Comparison of ENCODE assay signal across 40 cellular contexts in genomic region chrX:148361641-148362040, GRCh38.
"Had no signal": no experiment of that assay in that cellular context is flagged by ENCODE, and none has a peak within 500 bp of the region (broad histone marks: within the 10 kb centered on the region; RNA-seq: fewer than 3 reads in every experiment).

No MANE protein-coding gene starts in this region.

- H3K27ac Mint-ChIP-seq: activated naive CD4-positive, alpha-beta T cell treated with anti-CD3 and anti-CD28 coated beads for 36 hours; activated naive CD4-positive, alpha-beta T cell treated with anti-CD3 and anti-CD28 coated beads, Interleukin-2, amount 10 ng/mL, durations not matched to agents 7 days and 5 days; activated naive CD4-positive, alpha-beta T cell treated with anti-CD3 and anti-CD28 coated beads, Interleukin-2, amount 50 U/mL, for 72 hours; activated naive CD8-positive, alpha-beta T cell; activated naive CD8-positive, alpha-beta T cell treated with anti-CD3 and anti-CD28 coated beads for 36 hours; activated naive CD8-positive, alpha-beta T cell treated with anti-CD3 and anti-CD28 coated beads, Interleukin-2, amount 10 ng/mL, durations not matched to agents 7 days and 5 days; activated naive CD8-positive, alpha-beta T cell treated with anti-CD3 and anti-CD28 coated beads, Interleukin-2, amount 50 U/mL, for 24 hours; activated T-cell treated with anti-CD3 and anti-CD28 coated beads, Interleukin-2, amount 50 U/mL, for 24 hours; activated T-cell treated with anti-CD3 and anti-CD28 coated beads, Interleukin-2, amount 50 U/mL, for 72 hours; activated T-helper 1 cell treated with anti-CD3 and anti-CD28 coated beads, Interleukin-12 subunit alpha, Interleukin-12 subunit beta, Interleukin-2, Interleukin-4 antibody, amounts not matched to agents 30 ng/mL and 10 ng/mL and 1 ng/mL, durations not matched to agents 14 hours and 24 hours and 36 hours; activated T-helper 17 cell treated with anti-CD3 and anti-CD28 coated beads, Interleukin-2, amount 50 U/mL, for 72 hours; activated T-helper 2 cell treated with anti-CD3 and anti-CD28 coated beads, Interferon-gamma antibody, Interleukin-2, Interleukin-4, amounts not matched to agents 10 μg/mL and 5 μg/mL and 100 μg/mL, durations not matched to agents 14 hours and 24 hours and 36 hours; brain had no signal

- DNase-seq: activated effector memory CD4-positive, alpha-beta T cell treated with anti-CD3 and anti-CD28 coated beads, Interleukin-2, amount 50 U/mL, for 16 hours; activated effector memory CD4-positive, alpha-beta T cell treated with Interleukin-2 at 50 U/mL for 16 hours; activated gamma-delta T cell; activated gamma-delta T cell treated with Interleukin-2 at 50 U/mL for 16 hours; activated naive CD4-positive, alpha-beta T cell; activated naive CD4-positive, alpha-beta T cell treated with anti-CD3 and anti-CD28 coated beads for 36 hours; activated naive CD4-positive, alpha-beta T cell treated with anti-CD3 and anti-CD28 coated beads, Interleukin-2, amount 10 ng/mL, durations not matched to agents 7 days and 5 days; activated naive CD4-positive, alpha-beta T cell treated with anti-CD3 and anti-CD28 coated beads, Interleukin-2, amount 50 U/mL, for 16 hours; activated naive CD4-positive, alpha-beta T cell treated with Interleukin-2 at 50 U/mL for 16 hours; activated naive CD8-positive, alpha-beta T cell treated with anti-CD3 and anti-CD28 coated beads for 36 hours; activated naive CD8-positive, alpha-beta T cell treated with anti-CD3 and anti-CD28 coated beads, Interleukin-2, amount 10 ng/mL, durations not matched to agents 7 days and 5 days; activated naive CD8-positive, alpha-beta T cell treated with anti-CD3 and anti-CD28 coated beads, Interleukin-2, amount 50 U/mL, for 24 hours; activated T-cell treated with anti-CD3 and anti-CD28 coated beads, Interleukin-2, amount 50 U/mL, for 1 hour; activated T-cell treated with anti-CD3 and anti-CD28 coated beads, Interleukin-2, amount 50 U/mL, for 24 hours; activated T-cell treated with anti-CD3 and anti-CD28 coated beads, Interleukin-2, amount 50 U/mL, for 4 hours; activated T-cell treated with anti-CD3 and anti-CD28 coated beads, Interleukin-2, amount 50 U/mL, for 48 hours; activated T-cell treated with anti-CD3 and anti-CD28 coated beads, Interleukin-2, amount 50 U/mL, for 72 hours; adrenal gland; amniotic stem cell; amygdala; anterior cingulate cortex; aorta; body of pancreas; brain microvascular endothelial cell; caudate nucleus; central memory CD4-positive, alpha-beta T cell; cerebellar nuclear complex had no signal

- H3K36me3 Mint-ChIP-seq: activated naive CD4-positive, alpha-beta T cell treated with anti-CD3 and anti-CD28 coated beads, Interleukin-2, amount 10 ng/mL, durations not matched to agents 7 days and 5 days; activated naive CD4-positive, alpha-beta T cell treated with anti-CD3 and anti-CD28 coated beads, Interleukin-2, amount 50 U/mL, for 24 hours; activated naive CD4-positive, alpha-beta T cell treated with anti-CD3 and anti-CD28 coated beads, Interleukin-2, amount 50 U/mL, for 72 hours; activated naive CD8-positive, alpha-beta T cell; activated naive CD8-positive, alpha-beta T cell treated with anti-CD3 and anti-CD28 coated beads for 36 hours; brain had no signal

- H3K4me3 Mint-ChIP-seq: activated naive CD4-positive, alpha-beta T cell treated with anti-CD3 and anti-CD28 coated beads for 36 hours; activated naive CD4-positive, alpha-beta T cell treated with anti-CD3 and anti-CD28 coated beads, Interleukin-2, amount 10 ng/mL, durations not matched to agents 7 days and 5 days; activated naive CD4-positive, alpha-beta T cell treated with anti-CD3 and anti-CD28 coated beads, Interleukin-2, amount 50 U/mL, for 24 hours; activated naive CD8-positive, alpha-beta T cell; activated naive CD8-positive, alpha-beta T cell treated with anti-CD3 and anti-CD28 coated beads for 36 hours; activated naive CD8-positive, alpha-beta T cell treated with anti-CD3 and anti-CD28 coated beads, Interleukin-2, amount 10 ng/mL, durations not matched to agents 7 days and 5 days; activated naive CD8-positive, alpha-beta T cell treated with anti-CD3 and anti-CD28 coated beads, Interleukin-2, amount 50 U/mL, for 24 hours; activated T-cell treated with anti-CD3 and anti-CD28 coated beads, Interleukin-2, amount 50 U/mL, for 24 hours; activated T-cell treated with anti-CD3 and anti-CD28 coated beads, Interleukin-2, amount 50 U/mL, for 4 hours; activated T-cell treated with anti-CD3 and anti-CD28 coated beads, Interleukin-2, amount 50 U/mL, for 72 hours; activated T-helper 1 cell treated with anti-CD3 and anti-CD28 coated beads, Interleukin-12 subunit alpha, Interleukin-12 subunit beta, Interleukin-2, Interleukin-4 antibody, amounts not matched to agents 30 ng/mL and 10 ng/mL and 1 ng/mL, durations not matched to agents 14 hours and 24 hours and 36 hours; activated T-helper 17 cell treated with anti-CD3 and anti-CD28 coated beads, Interleukin-2, amount 50 U/mL, for 72 hours; brain; central memory CD8-positive, alpha-beta T cell had no signal

- H3K9me3 ChIP-seq: adrenal gland, ascending aorta, body of pancreas, breast epithelium had no signal

- H3K36me3 ChIP-seq: adrenal gland, ascending aorta, brain microvascular endothelial cell, breast epithelium, cardiac muscle cell had no signal

- H3K27me3 Mint-ChIP-seq: activated naive CD4-positive, alpha-beta T cell treated with anti-CD3 and anti-CD28 coated beads, Interleukin-2, amount 10 ng/mL, durations not matched to agents 7 days and 5 days; activated naive CD4-positive, alpha-beta T cell treated with anti-CD3 and anti-CD28 coated beads, Interleukin-2, amount 50 U/mL, for 24 hours; activated naive CD8-positive, alpha-beta T cell; activated naive CD8-positive, alpha-beta T cell treated with anti-CD3 and anti-CD28 coated beads for 36 hours; activated naive CD8-positive, alpha-beta T cell treated with anti-CD3 and anti-CD28 coated beads, Interleukin-2, amount 10 ng/mL, durations not matched to agents 7 days and 5 days; activated naive CD8-positive, alpha-beta T cell treated with anti-CD3 and anti-CD28 coated beads, Interleukin-2, amount 50 U/mL, for 24 hours; activated T-helper 17 cell treated with anti-CD3 and anti-CD28 coated beads, Interleukin-2, amount 50 U/mL, for 72 hours; central memory CD8-positive, alpha-beta T cell had no signal

- ATAC-seq: activated naive CD4-positive, alpha-beta T cell treated with anti-CD3 and anti-CD28 coated beads, Interleukin-2, amount 50 U/mL, for 72 hours; activated naive CD8-positive, alpha-beta T cell treated with anti-CD3 and anti-CD28 coated beads, Interleukin-2, amount 50 U/mL, for 24 hours; activated T-cell treated with anti-CD3 and anti-CD28 coated beads, Interleukin-2, amount 50 U/mL, for 4 hours; activated T-cell treated with anti-CD3 and anti-CD28 coated beads, Interleukin-2, amount 50 U/mL, for 72 hours; activated T-helper 17 cell treated with anti-CD3 and anti-CD28 coated beads, Interleukin-2, amount 50 U/mL, for 72 hours; body of pancreas had no signal

- H3K27me3 ChIP-seq: adrenal gland, ascending aorta, body of pancreas, brain microvascular endothelial cell, breast epithelium, cardiac muscle cell had no signal

- H3K4me1 ChIP-seq: adrenal gland, ascending aorta, body of pancreas, breast epithelium had no signal

- H3K4me3 ChIP-seq: adrenal gland, ascending aorta, body of pancreas, breast epithelium, cardiac muscle cell had no signal

- H3K9me3 Mint-ChIP-seq: activated naive CD4-positive, alpha-beta T cell treated with anti-CD3 and anti-CD28 coated beads for 36 hours; activated naive CD4-positive, alpha-beta T cell treated with anti-CD3 and anti-CD28 coated beads, Interleukin-2, amount 50 U/mL, for 24 hours; activated naive CD8-positive, alpha-beta T cell treated with anti-CD3 and anti-CD28 coated beads for 36 hours; activated naive CD8-positive, alpha-beta T cell treated with anti-CD3 and anti-CD28 coated beads, Interleukin-2, amount 10 ng/mL, durations not matched to agents 7 days and 5 days; activated naive CD8-positive, alpha-beta T cell treated with anti-CD3 and anti-CD28 coated beads, Interleukin-2, amount 50 U/mL, for 24 hours; activated T-cell treated with anti-CD3 and anti-CD28 coated beads, Interleukin-2, amount 50 U/mL, for 24 hours; activated T-cell treated with anti-CD3 and anti-CD28 coated beads, Interleukin-2, amount 50 U/mL, for 4 hours; activated T-helper 1 cell treated with anti-CD3 and anti-CD28 coated beads, Interleukin-12 subunit alpha, Interleukin-12 subunit beta, Interleukin-2, Interleukin-4 antibody, amounts not matched to agents 30 ng/mL and 10 ng/mL and 1 ng/mL, durations not matched to agents 14 hours and 24 hours and 36 hours; activated T-helper 17 cell treated with anti-CD3 and anti-CD28 coated beads, Interleukin-2, amount 50 U/mL, for 72 hours; activated T-helper 2 cell treated with anti-CD3 and anti-CD28 coated beads, Interferon-gamma antibody, Interleukin-2, Interleukin-4, amounts not matched to agents 10 μg/mL and 5 μg/mL and 100 μg/mL, durations not matched to agents 14 hours and 24 hours and 36 hours; central memory CD8-positive, alpha-beta T cell had no signal

- H3K4me1 Mint-ChIP-seq: activated naive CD4-positive, alpha-beta T cell treated with anti-CD3 and anti-CD28 coated beads, Interleukin-2, amount 10 ng/mL, durations not matched to agents 7 days and 5 days; activated naive CD8-positive, alpha-beta T cell treated with anti-CD3 and anti-CD28 coated beads, Interleukin-2, amount 10 ng/mL, durations not matched to agents 7 days and 5 days; activated T-helper 17 cell treated with anti-CD3 and anti-CD28 coated beads, Interleukin-2, amount 50 U/mL, for 72 hours; brain; central memory CD8-positive, alpha-beta T cell had no signal

- FAIRE-seq: astrocyte, bronchial epithelial cell had no signal

- H3K27ac ChIP-seq: adrenal gland, ascending aorta, body of pancreas, brain microvascular endothelial cell, breast epithelium, cardiac muscle cell had no signal
